ENCODE assay signal across 30 cellular contexts in genomic region chr11:2621919-2622318, GRCh38.
DNase-seq lines count a peak whose midpoint lies in the region; ATAC-seq lines count a peak whose summit lies in the region.
"Had no signal": no experiment of that assay in that cellular context is flagged by ENCODE, and none has a peak within 500 bp of the region (broad histone marks: within the 10 kb centered on the region; RNA-seq: fewer than 3 reads in every experiment).

No MANE protein-coding gene starts in this region.

- peaks cover 19% of the 10 kb centered on the region for H3K9me3 Mint-ChIP-seq in activated CD4-positive, alpha-beta T cell treated with anti-CD3 and anti-CD28 coated beads, Interleukin-2, amount 10 ng/mL, durations not matched to agents 24 days and 14 days
- H3K9me3 Mint-ChIP-seq: CD4-positive, alpha-beta T cell; effector memory CD8-positive, alpha-beta T cell; memory B cell; stimulated activated naive CD8-positive, alpha-beta T cell treated with anti-CD3 and anti-CD28 coated beads, Interleukin-15, Interleukin-2, amounts not matched to agents 100 ng/mL and 50 ng/mL, for 24 hours had no signal

- ATAC-seq in GM19035 (IDR thresholded peaks at IDR 0.05; ENCODE audit: unreplicated experiment), result peak; percentile 56
- ATAC-seq in HG02885 (IDR thresholded peaks at IDR 0.05; ENCODE audit: poor library complexity, unreplicated experiment), result peak; percentile 47
- no peak for ATAC-seq in HG02588 (IDR thresholded peaks at IDR 0.05; ENCODE audit: unreplicated experiment)
- no peak for ATAC-seq in GM18519 (IDR thresholded peaks at IDR 0.05; ENCODE audit: low FRiP score, unreplicated experiment)
- ATAC-seq: effector memory CD8-positive, alpha-beta T cell; HepG2; left colon; sciatic nerve had no signal

- no peak overlapping the region for H3K27ac ChIP-seq in substantia nigra (ENCODE audit: low read depth, low read length, poor library complexity, severe bottlenecking)
- H3K27ac ChIP-seq: adrenal gland, hepatocyte, RWPE1, SK-N-MC had no signal

- peaks cover 7% of the 10 kb centered on the region for H3K4me1 Mint-ChIP-seq in activated CD4-positive, alpha-beta T cell treated with anti-CD3 and anti-CD28 coated beads, Interleukin-2, amount 10 ng/mL, durations not matched to agents 24 days and 14 days
- H3K4me1 Mint-ChIP-seq: brain had no signal

- H3K36me3 Mint-ChIP-seq in activated CD4-positive, alpha-beta T cell treated with anti-CD3 and anti-CD28 coated beads, Interleukin-2, amount 10 ng/mL, durations not matched to agents 24 days and 14 days (ENCODE audit: low read depth), result peaks cover 7% of the 10 kb centered on the region

- peak overlapping the region; percentile 27 for H3K4me3 Mint-ChIP-seq in activated CD4-positive, alpha-beta T cell treated with anti-CD3 and anti-CD28 coated beads, Interleukin-2, amount 10 ng/mL, durations not matched to agents 24 days and 14 days
- H3K4me3 Mint-ChIP-seq: brain; CD4-positive, alpha-beta T cell; effector memory CD8-positive, alpha-beta T cell; memory B cell; stimulated activated naive CD8-positive, alpha-beta T cell treated with anti-CD3 and anti-CD28 coated beads, Interleukin-15, Interleukin-2, amounts not matched to agents 100 ng/mL and 50 ng/mL, for 24 hours had no signal

- H3K27ac Mint-ChIP-seq in activated CD4-positive, alpha-beta T cell treated with anti-CD3 and anti-CD28 coated beads, Interleukin-2, amount 10 ng/mL, durations not matched to agents 24 days and 14 days, result no peak overlapping the region
- H3K27ac Mint-ChIP-seq: brain; CD4-positive, alpha-beta T cell; effector memory CD8-positive, alpha-beta T cell; memory B cell had no signal

- DNase-seq in activated CD4-positive, alpha-beta T cell treated with anti-CD3 and anti-CD28 coated beads, Interleukin-2, amount 10 ng/mL, durations not matched to agents 24 days and 14 days, result no peak
- no peak for DNase-seq in activated CD4-positive, alpha-beta T cell treated with anti-CD3 and anti-CD28 coated beads for 1 hour
- DNase-seq in RPMI8226, result peak; percentile 10
- no peak for DNase-seq in substantia nigra (lab: John Stamatoyannopoulos, UW)
- DNase-seq: activated CD4-positive, alpha-beta T cell treated with anti-CD3 and anti-CD28 coated beads, Interleukin-2, amount 50 U/mL, for 1 hour; activated effector memory CD4-positive, alpha-beta T cell treated with anti-CD3 and anti-CD28 coated beads, Interleukin-2, amount 50 U/mL, for 16 hours; adrenal gland; CD4-positive, alpha-beta T cell; effector memory CD8-positive, alpha-beta T cell; EL; foreskin fibroblast; left colon; NCI-H1092; NCI-H2029; NCI-H2227 treated with DMSO at 0.1 percent for 48 hours; NCI-H69; T-helper 2 cell; trophoblast cell had no signal

- no peaks in the 10 kb centered on the region for H3K27me3 Mint-ChIP-seq in activated CD4-positive, alpha-beta T cell treated with anti-CD3 and anti-CD28 coated beads, Interleukin-2, amount 10 ng/mL, durations not matched to agents 24 days and 14 days
- H3K27me3 Mint-ChIP-seq: CD4-positive, alpha-beta T cell; memory B cell; stimulated activated naive CD8-positive, alpha-beta T cell treated with anti-CD3 and anti-CD28 coated beads, Interleukin-15, Interleukin-2, amounts not matched to agents 100 ng/mL and 50 ng/mL, for 24 hours had no signal

- intact Hi-C loops in activated CD4-positive, alpha-beta T cell treated with anti-CD3 and anti-CD28 coated beads, Interleukin-2, amount 10 ng/mL, durations not matched to agents 24 days and 14 days (cut with micrococcal nuclease), result no loop called here

Comparison
In these comparisons a context has a peak if more than half of its experiments do, and no peak if none do; other contexts are left out.
1. ATAC-seq: peak in GM19035 (single experiment) and HG02885 (single experiment); none in HG02588 (single experiment) and GM18519 (single experiment).